18 cellular contexts compared by ENCODE assay signal in the genomic region with DNA sequence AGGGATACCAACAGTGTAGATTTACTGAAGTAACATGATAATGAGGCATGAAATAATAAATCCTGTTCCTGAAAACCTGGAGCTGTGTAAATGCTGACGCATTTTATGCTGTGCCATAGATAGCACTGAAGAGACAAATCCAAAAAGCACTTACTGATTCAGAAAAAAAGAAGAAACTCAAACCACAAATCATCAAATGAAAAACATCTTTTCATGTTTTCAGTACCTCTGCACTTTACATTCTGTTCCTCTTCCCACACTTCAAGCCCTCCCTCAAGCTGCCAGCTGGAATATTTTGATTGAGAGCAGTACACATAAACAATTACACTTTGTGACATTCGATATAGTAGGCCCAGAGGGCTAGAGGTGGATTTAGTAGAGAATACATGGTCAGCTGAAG.
A peak's percentile ranks its signal among the peaks of the same experiment; 100 is the strongest.
DNase-seq lines count a peak whose midpoint lies in the region; ATAC-seq lines count a peak whose summit lies in the region.
"Had no signal": no experiment of that assay in that cellular context is flagged by ENCODE, and none has a peak within 500 bp of the region (broad histone marks: within the 10 kb centered on the region; RNA-seq: fewer than 3 reads in every experiment).

No MANE protein-coding gene starts in this region.

- no peaks in the 10 kb centered on the region for H3K27me3 ChIP-seq in mesenchymal stem cell (ENCODE audit: control insufficient read depth in 1 of 2, insufficient read depth in 1 of 2, low read length in 2 of 2)
- H3K27me3 ChIP-seq: SJSA1 had no signal

- H4K8ac ChIP-seq in mesenchymal stem cell (ENCODE audit: low read length), result no peak overlapping the region

- H2BK12ac ChIP-seq in mesenchymal stem cell (ENCODE audit: low read length in 2 of 2), result no peak overlapping the region

- H3K27ac Mint-ChIP-seq in activated CD8-positive, alpha-beta memory T cell treated with anti-CD3 and anti-CD28 coated beads, Interleukin-2, amount 10 ng/mL, durations not matched to agents 7 days and 5 days, result no peak overlapping the region
- H3K27ac Mint-ChIP-seq: activated naive CD4-positive, alpha-beta T cell treated with anti-CD3 and anti-CD28 coated beads, Interleukin-2, amount 10 ng/mL, durations not matched to agents 7 days and 5 days; endodermal cell; naive thymus-derived CD8-positive, alpha-beta T cell had no signal

- no peaks in the 10 kb centered on the region for H3K36me3 Mint-ChIP-seq in activated CD8-positive, alpha-beta memory T cell treated with anti-CD3 and anti-CD28 coated beads, Interleukin-2, amount 10 ng/mL, durations not matched to agents 7 days and 5 days
- H3K36me3 Mint-ChIP-seq: activated naive CD4-positive, alpha-beta T cell treated with anti-CD3 and anti-CD28 coated beads, Interleukin-2, amount 10 ng/mL, durations not matched to agents 7 days and 5 days; naive thymus-derived CD8-positive, alpha-beta T cell had no signal

- DNase-seq in EH (ENCODE audit: low read depth) (peak; percentile 39), NCI-H128 (lab: John Stamatoyannopoulos, UW; ENCODE audit: unreplicated experiment) (peak; percentile 20), mesenchymal stem cell (no peak), cortex of kidney (lab: John Stamatoyannopoulos, UW) (no peak)
- no peak for DNase-seq in activated CD8-positive, alpha-beta memory T cell treated with anti-CD3 and anti-CD28 coated beads, Interleukin-2, amount 10 ng/mL, durations not matched to agents 7 days and 5 days
- no peak for DNase-seq in activated T-cell treated with anti-CD3 and anti-CD28 coated beads, Interleukin-2, amount 50 U/mL, for 48 hours
- DNase-seq: activated CD4-positive, alpha-beta T cell treated with anti-CD3 and anti-CD28 coated beads for 4 hours; activated naive CD4-positive, alpha-beta T cell treated with anti-CD3 and anti-CD28 coated beads, Interleukin-2, amount 10 ng/mL, durations not matched to agents 7 days and 5 days; activated T-cell treated with anti-CD3 and anti-CD28 coated beads for 4 hours; endodermal cell; lower lobe of right lung; naive thymus-derived CD8-positive, alpha-beta T cell; NCI-H2029; T1000 had no signal

- CTCF ChIA-PET in activated CD8-positive, alpha-beta memory T cell treated with anti-CD3 and anti-CD28 coated beads, Interleukin-2, amount 10 ng/mL, durations not matched to agents 7 days and 5 days (lab: Charles Lee), result no interaction called here

- no peak overlapping the region for H3K4me3 ChIP-seq in mesenchymal stem cell (ENCODE audit: insufficient read depth in 1 of 2, low read depth in 1 of 2, low read length in 2 of 2)
- H3K4me3 ChIP-seq: lower lobe of right lung, SJSA1 had no signal

- no peaks in the 10 kb centered on the region for H3K4me1 ChIP-seq in mesenchymal stem cell (ENCODE audit: control insufficient read depth, insufficient read depth, low read depth, low read length)
- H3K4me1 ChIP-seq: lower lobe of right lung had no signal

- H2BK15ac ChIP-seq in mesenchymal stem cell (ENCODE audit: low read depth, poor library complexity, severe bottlenecking), result no peak overlapping the region

- H3K4me3 Mint-ChIP-seq in activated CD8-positive, alpha-beta memory T cell treated with anti-CD3 and anti-CD28 coated beads, Interleukin-2, amount 10 ng/mL, durations not matched to agents 7 days and 5 days, result no peak overlapping the region
- H3K4me3 Mint-ChIP-seq: activated naive CD4-positive, alpha-beta T cell treated with anti-CD3 and anti-CD28 coated beads, Interleukin-2, amount 10 ng/mL, durations not matched to agents 7 days and 5 days; endodermal cell; naive thymus-derived CD8-positive, alpha-beta T cell had no signal

- H3K4ac ChIP-seq in mesenchymal stem cell (ENCODE audit: low read depth in 1 of 2, low read length in 2 of 2), result no peak overlapping the region

- no peaks in the 10 kb centered on the region for H3K9me3 ChIP-seq in mesenchymal stem cell (ENCODE audit: control insufficient read depth, low read length)
- H3K9me3 ChIP-seq: lower lobe of right lung, SJSA1 had no signal

- no peak overlapping the region for H4K91ac ChIP-seq in mesenchymal stem cell (ENCODE audit: low read length)

- no peak overlapping the region for H3K14ac ChIP-seq in mesenchymal stem cell (ENCODE audit: low read length in 2 of 2)

- H3K36me3 ChIP-seq in mesenchymal stem cell (ENCODE audit: control insufficient read depth in 1 of 2, insufficient read depth in 2 of 2, low read depth in 1 of 2, low read length in 2 of 2), result peaks cover 0 to 45% of the 10 kb centered on the region in 2 experiments
- H3K36me3 ChIP-seq: lower lobe of right lung had no signal

- no peaks in the 10 kb centered on the region for H3K27me3 Mint-ChIP-seq in activated CD8-positive, alpha-beta memory T cell treated with anti-CD3 and anti-CD28 coated beads, Interleukin-2, amount 10 ng/mL, durations not matched to agents 7 days and 5 days
- H3K27me3 Mint-ChIP-seq: activated naive CD4-positive, alpha-beta T cell treated with anti-CD3 and anti-CD28 coated beads, Interleukin-2, amount 10 ng/mL, durations not matched to agents 7 days and 5 days; naive thymus-derived CD8-positive, alpha-beta T cell had no signal

- no peak overlapping the region for H3K4me2 ChIP-seq in mesenchymal stem cell (ENCODE audit: low read length, poor library complexity, severe bottlenecking)
- H3K4me2 ChIP-seq: KMS-11 had no signal

- no peak overlapping the region for H2AK5ac ChIP-seq in mesenchymal stem cell (ENCODE audit: low read length, severe bottlenecking)

- H3K9me3 Mint-ChIP-seq in activated CD8-positive, alpha-beta memory T cell treated with anti-CD3 and anti-CD28 coated beads, Interleukin-2, amount 10 ng/mL, durations not matched to agents 7 days and 5 days (ENCODE audit: low read depth), result peaks cover 4% of the 10 kb centered on the region
- H3K9me3 Mint-ChIP-seq: endodermal cell had no signal

- H3K27ac ChIP-seq in adipose tissue (ENCODE audit: low read depth, low read length) (peak overlapping the region; percentile 22), mesenchymal stem cell (ENCODE audit: low read length, poor library complexity, severe bottlenecking) (no peak overlapping the region)
- H3K27ac ChIP-seq: KMS-11, lower lobe of right lung, SJSA1 had no signal

- 71 to 84% (median 79%) methylated on average over 2 of the region's 2 CpGs for WGBS in adipose tissue, 3 donors
- WGBS in mesenchymal stem cell, result 88% methylated on average over 2 of the region's 2 CpGs

- ATAC-seq in HG02678 (IDR thresholded peaks at IDR 0.05; ENCODE audit: unreplicated experiment), result no peak
- no peak for ATAC-seq in activated CD8-positive, alpha-beta memory T cell treated with anti-CD3 and anti-CD28 coated beads, Interleukin-2, amount 10 ng/mL, durations not matched to agents 7 days and 5 days
- ATAC-seq: lower lobe of right lung; naive thymus-derived CD8-positive, alpha-beta T cell had no signal

- H3K9ac ChIP-seq in mesenchymal stem cell (ENCODE audit: low read length), result peak overlapping the region; percentile 4
- H3K9ac ChIP-seq: KMS-11 had no signal

- no peak overlapping the region for H3K18ac ChIP-seq in mesenchymal stem cell (ENCODE audit: low read depth in 1 of 2, low read length in 2 of 2)

- no peak overlapping the region for H2AFZ ChIP-seq in mesenchymal stem cell (ENCODE audit: low read depth, low read length)

- H3K4me1 Mint-ChIP-seq in activated CD8-positive, alpha-beta memory T cell treated with anti-CD3 and anti-CD28 coated beads, Interleukin-2, amount 10 ng/mL, durations not matched to agents 7 days and 5 days, result no peaks in the 10 kb centered on the region
- H3K4me1 Mint-ChIP-seq: activated naive CD4-positive, alpha-beta T cell treated with anti-CD3 and anti-CD28 coated beads, Interleukin-2, amount 10 ng/mL, durations not matched to agents 7 days and 5 days; endodermal cell; naive thymus-derived CD8-positive, alpha-beta T cell had no signal

- H3K23ac ChIP-seq in mesenchymal stem cell (ENCODE audit: low read length in 2 of 2), result no peak overlapping the region

- H3K79me1 ChIP-seq in mesenchymal stem cell (replicated peaks; ENCODE audit: low read length, poor library complexity, severe bottlenecking), result no peaks in the 10 kb centered on the region

- H2BK120ac ChIP-seq in mesenchymal stem cell (ENCODE audit: low read depth, low read length), result no peak overlapping the region

- no peak overlapping the region for H2BK5ac ChIP-seq in mesenchymal stem cell (ENCODE audit: low read depth, low read length, poor library complexity, severe bottlenecking)

Comparison
In these comparisons a context has a peak if more than half of its experiments do, and no peak if none do; other contexts are left out.
1. DNase-seq: peak in EH (single experiment) and NCI-H128 (single experiment); none in mesenchymal stem cell (single experiment), cortex of kidney (single experiment), activated CD8-positive, alpha-beta memory T cell treated with anti-CD3 and anti-CD28 coated beads, Interleukin-2, amount 10 ng/mL, durations not matched to agents 7 days and 5 days (single experiment) and activated T-cell treated with anti-CD3 and anti-CD28 coated beads, Interleukin-2, amount 50 U/mL, for 48 hours (0 of 2).